Comparison of ENCODE assay signal across 24 cellular contexts in genomic region chrX:17397074-17397473, GRCh38. TPM values are rescaled to one million over a fixed set of nuclear protein-coding genes. Genes with fewer than 3 reads are reported as not detected.
A peak's percentile ranks its signal among the peaks of the same experiment; 100 is the strongest.
DNase-seq lines count a peak whose midpoint lies in the region; ATAC-seq, FAIRE-seq and TF ChIP-seq lines count a peak whose summit lies in the region.
"Had no signal": no experiment of that assay in that cellular context is flagged by ENCODE, and none has a peak within 500 bp of the region (broad histone marks: within the 10 kb centered on the region; RNA-seq: fewer than 3 reads in every experiment).

No MANE protein-coding gene starts in this region.

- no peak overlapping the region for H3K27ac Mint-ChIP-seq in GM23338
- no peak overlapping the region for H3K27ac Mint-ChIP-seq in stimulated activated effector memory CD8-positive, alpha-beta T cell treated with anti-CD3 and anti-CD28 coated beads, Interleukin-12 subunit alpha, Interleukin-12 subunit beta, amount 100 ng/mL, for 72 hours
- H3K27ac Mint-ChIP-seq: activated CD8-positive, alpha-beta T cell treated with anti-CD3 and anti-CD28 coated beads, Interleukin-2, amount 10 ng/mL, durations not matched to agents 7 days and 5 days; endodermal cell had no signal

- H3K27ac ChIP-seq in GM23338 (ENCODE audit: low read depth) (no peak overlapping the region), RWPE2 (ENCODE audit: poor library complexity, severe bottlenecking) (peak overlapping the region; percentile 41), epithelial cell of prostate (peak overlapping the region; percentile 66)
- H3K27ac ChIP-seq: hepatocyte, KMS-11, upper lobe of right lung had no signal

- no peaks in the 10 kb centered on the region for H3K9me3 Mint-ChIP-seq in GM23338
- H3K9me3 Mint-ChIP-seq in stimulated activated effector memory CD8-positive, alpha-beta T cell treated with anti-CD3 and anti-CD28 coated beads, Interleukin-12 subunit alpha, Interleukin-12 subunit beta, amount 100 ng/mL, for 72 hours: no peaks in the 10 kb centered on the region

- intact Hi-C loops in left ventricle myocardium superior (cut with micrococcal nuclease): no loop called here

- FAIRE-seq in urothelium cell line (lab: Jason Lieb, UNC): no peak
- FAIRE-seq: colon, H1 had no signal

- H3K9me3 ChIP-seq in RWPE2 (ENCODE audit: severe bottlenecking): no peaks in the 10 kb centered on the region
- H3K9me3 ChIP-seq: upper lobe of right lung had no signal

- H4K20me1 ChIP-seq in GM23338 (replicated peaks; ENCODE audit: insufficient read depth): no peaks in the 10 kb centered on the region

- H3K27me3 Mint-ChIP-seq in GM23338 (ENCODE audit: insufficient read depth, low read depth, poor library complexity): peaks cover 2% of the 10 kb centered on the region

- H3K36me3 ChIP-seq in GM23338 (ENCODE audit: insufficient read depth) (no peaks in the 10 kb centered on the region), RWPE2 (ENCODE audit: low read depth) (no peaks in the 10 kb centered on the region)
- H3K36me3 ChIP-seq: upper lobe of right lung had no signal

- H3K9me2 ChIP-seq in GM23338 (ENCODE audit: insufficient read depth): no peaks in the 10 kb centered on the region

- H3K79me2 ChIP-seq in GM23338 (replicated peaks; ENCODE audit: insufficient read depth): 0 out of 2 replicates have a peak, but pooled peaks cover 4% of the 10 kb centered on the region
- H3K79me2 ChIP-seq: hepatocyte had no signal

- H3K4me1 ChIP-seq in GM23338 (ENCODE audit: insufficient read depth) (no peaks in the 10 kb centered on the region; the same call in 1 of the 2 replicates), RWPE2 (ENCODE audit: insufficient read depth, poor library complexity, severe bottlenecking) (peaks cover 16% of the 10 kb centered on the region)
- H3K4me1 ChIP-seq: upper lobe of right lung had no signal

- H3F3A ChIP-seq in GM23338 (replicated peaks; ENCODE audit: low read depth): no peaks in the 10 kb centered on the region

- DNase-seq in GM23338 (ENCODE audit: low spot score) (peak; percentile 8), RWPE2 (ENCODE audit: low spot score) (no peak), epithelial cell of prostate (ENCODE audit: low read depth, low spot score) (no peak), urothelium cell line (ENCODE audit: low spot score) (peak; percentile 12), left ventricle myocardium superior (no peak), AG08396 (ENCODE audit: low spot score) (no peak)
- no peak for DNase-seq in stimulated activated effector memory CD8-positive, alpha-beta T cell treated with anti-CD3 and anti-CD28 coated beads, Interleukin-12 subunit alpha, Interleukin-12 subunit beta, amount 100 ng/mL, for 72 hours (ENCODE audit: low spot score in 2 of 2)
- DNase-seq: activated CD4-positive, CD25-positive, alpha-beta regulatory T cell treated with anti-CD3 and anti-CD28 coated beads, Interleukin-2, amount 50 U/mL, for 72 hours; activated CD8-positive, alpha-beta T cell treated with anti-CD3 and anti-CD28 coated beads, Interleukin-2, amount 10 ng/mL, durations not matched to agents 7 days and 5 days; activated T-cell treated with anti-CD3 and anti-CD28 coated beads, Interleukin-2, amount 50 U/mL, for 1 hour; anterior cingulate cortex; endodermal cell; GF-D8; NCI-H187; NCI-H2227 treated with DMSO at 0.1 percent for 48 hours; occipital lobe; T-helper 9 cell; upper lobe of right lung had no signal

- H3K4me3 ChIP-seq in GM23338 (no peak overlapping the region), RWPE2 (ENCODE audit: severe bottlenecking) (no peak overlapping the region)
- H3K4me3 ChIP-seq: hepatocyte, lung, upper lobe of right lung had no signal

- H3K27me3 ChIP-seq in GM23338 (ENCODE audit: insufficient read depth) (no peaks in the 10 kb centered on the region), RWPE2 (ENCODE audit: insufficient read depth, poor library complexity, severe bottlenecking) (no peaks in the 10 kb centered on the region)
- H3K27me3 ChIP-seq: hepatocyte, upper lobe of right lung had no signal

- H3K36me3 Mint-ChIP-seq in GM23338 (ENCODE audit: low read depth): peaks cover 3% of the 10 kb centered on the region; the same call in 1 of the 3 replicates
- no peaks in the 10 kb centered on the region for H3K36me3 Mint-ChIP-seq in stimulated activated effector memory CD8-positive, alpha-beta T cell treated with anti-CD3 and anti-CD28 coated beads, Interleukin-12 subunit alpha, Interleukin-12 subunit beta, amount 100 ng/mL, for 72 hours

- no peak overlapping the region for H2AFZ ChIP-seq in GM23338
- H2AFZ ChIP-seq: hepatocyte had no signal

- no peak overlapping the region for H3K4me2 ChIP-seq in GM23338
- H3K4me2 ChIP-seq: hepatocyte, KMS-11 had no signal

- no peak overlapping the region for H3K4me3 Mint-ChIP-seq in GM23338
- H3K4me3 Mint-ChIP-seq in stimulated activated effector memory CD8-positive, alpha-beta T cell treated with anti-CD3 and anti-CD28 coated beads, Interleukin-12 subunit alpha, Interleukin-12 subunit beta, amount 100 ng/mL, for 72 hours: no peak overlapping the region
- H3K4me3 Mint-ChIP-seq: activated CD8-positive, alpha-beta T cell treated with anti-CD3 and anti-CD28 coated beads, Interleukin-2, amount 10 ng/mL, durations not matched to agents 7 days and 5 days; endodermal cell had no signal

- no peak for ATAC-seq in GM23338
- ATAC-seq in RWPE2 (ENCODE audit: low read depth): peak; percentile 35; the same call in 1 of the 3 replicates
- ATAC-seq in left ventricle myocardium superior: no peak
- ATAC-seq in stimulated activated effector memory CD8-positive, alpha-beta T cell treated with anti-CD3 and anti-CD28 coated beads, Interleukin-12 subunit alpha, Interleukin-12 subunit beta, amount 100 ng/mL, for 72 hours: no peak
- ATAC-seq: activated CD8-positive, alpha-beta T cell treated with anti-CD3 and anti-CD28 coated beads, Interleukin-2, amount 10 ng/mL, durations not matched to agents 7 days and 5 days; Panc1; upper lobe of right lung had no signal

- H3K4me1 Mint-ChIP-seq in GM23338: peaks cover 10% of the 10 kb centered on the region
- H3K4me1 Mint-ChIP-seq in stimulated activated effector memory CD8-positive, alpha-beta T cell treated with anti-CD3 and anti-CD28 coated beads, Interleukin-12 subunit alpha, Interleukin-12 subunit beta, amount 100 ng/mL, for 72 hours: no peaks in the 10 kb centered on the region
- H3K4me1 Mint-ChIP-seq: endodermal cell had no signal

- TF ChIP-seq CTCF in GM23338 (conservative IDR thresholded peaks at IDR 0.05; ENCODE audit: low read depth in 2 of 2) (no peak), RWPE2 (IDR thresholded peaks at IDR 0.05; ENCODE audit: poor library complexity, severe bottlenecking) (no peak)

RNA-seq across cellular contexts. Expression of gene NHS, which starts 22.1 kb away (rescaled TPM):
- total RNA-seq in GM23338 (2014; rRNA removed; shearing (Covaris generic)): 5.6 and 8.2 TPM in 2 replicates
- polyA plus RNA-seq in GM23338 (2016; fragmentation: Nextera tagmentation; extraction: Ambion mirVana): 1.8 and 2.1 TPM in 2 replicates
- 1.9 TPM for total RNA-seq in left ventricle myocardium superior

Comparison
In these comparisons a context has a peak if more than half of its experiments do, and no peak if none do; other contexts are left out.
1. DNase-seq: peak in GM23338 (single experiment) and urothelium cell line (single experiment); none in RWPE2 (single experiment), epithelial cell of prostate (single experiment), left ventricle myocardium superior (single experiment), AG08396 (single experiment) and stimulated activated effector memory CD8-positive, alpha-beta T cell treated with anti-CD3 and anti-CD28 coated beads, Interleukin-12 subunit alpha, Interleukin-12 subunit beta, amount 100 ng/mL, for 72 hours (0 of 2).